Comparison of ENCODE assay signal across 1 cellular context in the genomic region with DNA sequence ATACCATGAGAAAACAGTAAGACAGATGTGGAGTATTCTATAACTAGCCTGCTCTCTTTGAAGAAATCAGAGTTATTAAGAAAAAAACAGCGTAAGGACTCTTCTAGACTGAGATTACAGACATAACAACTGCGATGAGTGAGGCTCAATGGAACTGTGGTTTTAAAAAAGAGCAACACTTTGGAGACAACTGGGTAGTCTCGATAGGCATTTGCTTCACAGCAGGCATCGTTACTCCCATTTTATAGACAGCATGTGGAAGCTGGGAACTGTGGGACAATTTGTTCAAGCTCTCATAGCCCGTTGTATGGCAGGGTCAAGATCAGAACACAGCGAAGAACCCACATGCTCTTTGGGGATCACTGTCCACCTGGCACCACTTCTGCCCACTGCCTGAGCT.
A peak's percentile ranks its signal among the peaks of the same experiment; 100 is the strongest.
TF ChIP-seq lines count a peak whose summit lies in the region.

No MANE protein-coding gene starts in this region.

TF ChIP-seq in HepG2, 621 proteins besides CTCF, POLR2A, EP300 and RAD21 (continued from another document):
- TF ChIP-seq RBFOX2 (IDR thresholded peaks at IDR 0.05; ENCODE audit: low read depth, low read length) = 0 out of 2 replicates have a peak, but pooled peaks have one; percentile 21
